19 cellular contexts compared by ENCODE assay signal in the genomic region with DNA sequence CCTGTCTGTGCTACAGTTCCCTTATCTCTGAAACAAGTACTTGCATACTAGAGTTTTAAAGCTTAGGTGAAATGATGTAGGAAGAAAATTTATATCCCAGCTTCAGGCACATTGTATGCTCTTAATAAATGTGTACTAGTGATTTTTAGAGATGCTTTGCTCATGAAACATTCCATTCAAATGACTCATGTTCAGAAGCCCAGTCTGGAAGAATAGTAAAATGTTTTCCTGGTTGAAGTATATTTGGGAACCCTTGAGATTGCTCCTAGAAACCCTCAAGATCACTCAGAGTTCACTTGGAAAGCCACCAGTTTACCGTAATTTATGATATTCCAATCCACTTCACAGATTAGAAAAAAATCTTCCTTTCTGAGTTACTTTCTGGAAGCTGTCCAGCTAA.
DNase-seq lines count a peak whose midpoint lies in the region; ATAC-seq, FAIRE-seq and TF ChIP-seq lines count a peak whose summit lies in the region.
"Had no signal": no experiment of that assay in that cellular context is flagged by ENCODE, and none has a peak within 500 bp of the region (broad histone marks: within the 10 kb centered on the region; RNA-seq: fewer than 3 reads in every experiment).

No MANE protein-coding gene starts in this region.

- WGBS in stomach, 5 donors: 53 to 74% (median 69%) methylated on average over 1 of the region's 1 CpG

- CTCF ChIA-PET in activated CD4-positive, alpha-beta memory T cell treated with anti-CD3 and anti-CD28 coated beads for 36 hours (lab: Charles Lee): no interaction called here

- H3K27ac Mint-ChIP-seq in activated CD4-positive, alpha-beta memory T cell treated with anti-CD3 and anti-CD28 coated beads for 36 hours: no peak overlapping the region
- H3K27ac Mint-ChIP-seq: B cell; CD4-positive, CD25-positive, alpha-beta regulatory T cell; HFFc6 had no signal

- H3K4me1 ChIP-seq in left lung (no peaks in the 10 kb centered on the region), stomach (no peaks in the 10 kb centered on the region)

- no peaks in the 10 kb centered on the region for H3K27me3 ChIP-seq in left lung
- no peaks in the 10 kb centered on the region for H3K27me3 ChIP-seq in stomach

- no peaks in the 10 kb centered on the region for H3K9me3 ChIP-seq in left lung
- H3K9me3 ChIP-seq in stomach: no peaks in the 10 kb centered on the region

- no peaks in the 10 kb centered on the region for H3K36me3 ChIP-seq in left lung
- H3K36me3 ChIP-seq in stomach: no peaks in the 10 kb centered on the region

- H3K27me3 Mint-ChIP-seq in activated CD4-positive, alpha-beta memory T cell treated with anti-CD3 and anti-CD28 coated beads for 36 hours: no peaks in the 10 kb centered on the region
- H3K27me3 Mint-ChIP-seq: B cell; CD4-positive, CD25-positive, alpha-beta regulatory T cell had no signal

- H3K4me3 ChIP-seq in left lung: no peak overlapping the region
- H3K4me3 ChIP-seq in stomach: no peak overlapping the region
- H3K4me3 ChIP-seq: SK-N-MC had no signal

- H3K27ac ChIP-seq in left lung: no peak overlapping the region
- H3K27ac ChIP-seq in stomach: no peak overlapping the region
- H3K27ac ChIP-seq: SK-N-MC had no signal

- no peak for TF ChIP-seq EP300 in stomach (IDR thresholded peaks at IDR 0.05)

- H3K36me3 Mint-ChIP-seq in activated CD4-positive, alpha-beta memory T cell treated with anti-CD3 and anti-CD28 coated beads for 36 hours: no peaks in the 10 kb centered on the region
- H3K36me3 Mint-ChIP-seq: CD4-positive, CD25-positive, alpha-beta regulatory T cell had no signal

- DNase-seq in HS-5 (ENCODE audit: low read depth) (peak; percentile 19), astrocyte of the hippocampus (ENCODE audit: low read depth, low spot score) (peak; percentile 0), left lung (no peak), urothelium cell line (ENCODE audit: low spot score) (peak; percentile 40), stomach (no peak), RCC 7860 (ENCODE audit: low spot score) (no peak)
- DNase-seq in activated CD4-positive, alpha-beta memory T cell treated with anti-CD3 and anti-CD28 coated beads for 36 hours: no peak
- DNase-seq: Caco-2; CD4-positive, CD25-positive, alpha-beta regulatory T cell; DMS153; HFFc6; NCI-H1105 treated with DMSO at 0.1 percent for 48 hours; NCI-H187 treated with DMSO at 0.1 percent for 48 hours; NCI-H510A; NCI-H774 had no signal

- H3K4me1 Mint-ChIP-seq in activated CD4-positive, alpha-beta memory T cell treated with anti-CD3 and anti-CD28 coated beads for 36 hours (ENCODE audit: low read depth): no peaks in the 10 kb centered on the region
- H3K4me1 Mint-ChIP-seq: B cell; CD4-positive, CD25-positive, alpha-beta regulatory T cell had no signal

- TF ChIP-seq POLR2A in stomach (IDR thresholded peaks at IDR 0.05): no peak

- no peak for TF ChIP-seq CTCF in left lung (IDR thresholded peaks at IDR 0.05)
- no peak for TF ChIP-seq CTCF in stomach (IDR thresholded peaks at IDR 0.05)

- POLR2A ChIA-PET in activated CD4-positive, alpha-beta memory T cell treated with anti-CD3 and anti-CD28 coated beads for 36 hours (lab: Charles Lee): no interaction called here

- FAIRE-seq in urothelium cell line (lab: Jason Lieb, UNC) (no peak), RCC 7860 (lab: Jason Lieb, UNC) (no peak)
- FAIRE-seq: H54 had no signal

- no peak overlapping the region for H3K4me3 Mint-ChIP-seq in activated CD4-positive, alpha-beta memory T cell treated with anti-CD3 and anti-CD28 coated beads for 36 hours
- H3K4me3 Mint-ChIP-seq: B cell; CD4-positive, CD25-positive, alpha-beta regulatory T cell; HFFc6 had no signal

- ATAC-seq in left lung: peak; percentile 81
- ATAC-seq: Right ventricle myocardium inferior had no signal

- intact Hi-C loops in left lung (cut with DNase I) (no loop called here), stomach (cut with DNase I; ENCODE audit: low total_unique reads) (no loop called here)
- intact Hi-C loops in activated CD4-positive, alpha-beta memory T cell treated with anti-CD3 and anti-CD28 coated beads for 36 hours (cut with micrococcal nuclease): no loop called here

- H3K9me3 Mint-ChIP-seq in activated CD4-positive, alpha-beta memory T cell treated with anti-CD3 and anti-CD28 coated beads for 36 hours: peaks cover 5% of the 10 kb centered on the region

Comparison
In these comparisons a context has a peak if more than half of its experiments do, and no peak if none do; other contexts are left out.
1. DNase-seq: peak in HS-5 (single experiment), astrocyte of the hippocampus (single experiment) and urothelium cell line (single experiment); none in left lung (0 of 2), activated CD4-positive, alpha-beta memory T cell treated with anti-CD3 and anti-CD28 coated beads for 36 hours (single experiment), stomach (single experiment) and RCC 7860 (single experiment).